ENCODE assay signal across 19 cellular contexts in genomic region chr7:1355568-1356340, GRCh38.
A peak's percentile ranks its signal among the peaks of the same experiment; 100 is the strongest.
DNase-seq lines count a peak whose midpoint lies in the region; ATAC-seq and TF ChIP-seq lines count a peak whose summit lies in the region.
"Had no signal": no experiment of that assay in that cellular context is flagged by ENCODE, and none has a peak within 500 bp of the region (broad histone marks: within the 10 kb centered on the region; RNA-seq: fewer than 3 reads in every experiment).

No MANE protein-coding gene starts in this region.

- H3K9me3 Mint-ChIP-seq in CD14-positive monocyte (peaks cover 0 to 9% (median 2%) of the 10 kb centered on the region in 7 donors), WTC11 (no peaks in the 10 kb centered on the region)
- H3K9me3 Mint-ChIP-seq: stimulated activated effector memory CD8-positive, alpha-beta T cell treated with anti-CD3 and anti-CD28 coated beads, Interleukin-12 subunit alpha, Interleukin-12 subunit beta, amount 100 ng/mL, for 72 hours had no signal

- no peak overlapping the region for H3K27ac ChIP-seq in mammary epithelial cell (ENCODE audit: insufficient read depth, low read depth, low read length)
- H3K27ac ChIP-seq: coronary artery, psoas muscle had no signal

- BruUV-seq in mammary epithelial cell (replicated peaks; lab: Mats Ljungman, UMichigan): no TSS peak

- H3K79me2 ChIP-seq in mammary epithelial cell (ENCODE audit: insufficient read depth, low read length): no peaks in the 10 kb centered on the region

- no peak overlapping the region for H3K4me3 ChIP-seq in mammary epithelial cell (replicated peaks in 1 of 3; ENCODE audit: insufficient read depth in 1 of 3, low read depth in 2 of 3, low read length in 3 of 3)
- H3K4me3 ChIP-seq: coronary artery, lung, psoas muscle had no signal

- no peaks in the 10 kb centered on the region for H3K4me1 ChIP-seq in mammary epithelial cell (ENCODE audit: insufficient read depth, low read length)
- H3K4me1 ChIP-seq: BE2C, psoas muscle had no signal

- H3K36me3 Mint-ChIP-seq in CD14-positive monocyte (no peaks in the 10 kb centered on the region), WTC11 (no peaks in the 10 kb centered on the region)
- H3K36me3 Mint-ChIP-seq: naive B cell; stimulated activated effector memory CD8-positive, alpha-beta T cell treated with anti-CD3 and anti-CD28 coated beads, Interleukin-12 subunit alpha, Interleukin-12 subunit beta, amount 100 ng/mL, for 72 hours had no signal

- H3K27me3 Mint-ChIP-seq in CD14-positive monocyte (ENCODE audit: low read depth in 3 of 3): peaks cover 2 to 7% (median 4%) of the 10 kb centered on the region in 3 donors
- no peaks in the 10 kb centered on the region for H3K27me3 Mint-ChIP-seq in WTC11 (ENCODE audit: low read depth)

- no peak overlapping the region for H3K4me2 ChIP-seq in mammary epithelial cell (ENCODE audit: insufficient read depth, low read depth, low read length)

- in situ Hi-C loops in mammary epithelial cell (cut with MboI; ENCODE audit: low sequenced_read_pairs in 2 of 2): no loop called here

- no peaks in the 10 kb centered on the region for H4K20me1 ChIP-seq in mammary epithelial cell (ENCODE audit: insufficient read depth, low read length)

- no peaks in the 10 kb centered on the region for H3K36me3 ChIP-seq in mammary epithelial cell (ENCODE audit: insufficient read depth, low read length)
- H3K36me3 ChIP-seq: BE2C had no signal

- H3K9ac ChIP-seq in mammary epithelial cell (ENCODE audit: insufficient read depth, low read length): no peak overlapping the region

- POLR2A ChIA-PET in WTC11 (lab: Charles Lee): no interaction called here

- DNase-seq in CD14-positive monocyte (ENCODE audit: low spot score) (peak; percentile 37), D341Med (ENCODE audit: low spot score) (peak; percentile 39), WTC11 (ENCODE audit: low spot score) (peak; percentile 12), mucosa of gallbladder (ENCODE audit: low spot score) (peak; percentile 32), NCI-H128 (lab: John Stamatoyannopoulos, UW; ENCODE audit: unreplicated experiment) (no peak), GM19240 (ENCODE audit: insufficient read length, low spot score) (no peak), mammary epithelial cell (no peak)
- DNase-seq: activated CD4-positive, alpha-beta T cell treated with anti-CD3 and anti-CD28 coated beads for 4 hours; activated CD8-positive, alpha-beta memory T cell treated with anti-CD3 and anti-CD28 coated beads, Interleukin-2, amount 50 U/mL, for 4 hours; activated naive CD4-positive, alpha-beta T cell; BE2C; DMS53; HCEC 1CT; naive B cell; NCI-H1417 treated with DMSO at 0.1 percent for 48 hours had no signal

- no peaks in the 10 kb centered on the region for H3K9me3 ChIP-seq in mammary epithelial cell (replicated peaks; ENCODE audit: insufficient read depth, low read length)
- H3K9me3 ChIP-seq: BE2C, psoas muscle had no signal

- peaks cover 5% of the 10 kb centered on the region for H3K27me3 ChIP-seq in mammary epithelial cell (ENCODE audit: insufficient read depth, low read length)

- H3K4me3 Mint-ChIP-seq in CD14-positive monocyte (no peak overlapping the region), WTC11 (no peak overlapping the region)
- H3K4me3 Mint-ChIP-seq: naive B cell; stimulated activated effector memory CD8-positive, alpha-beta T cell treated with anti-CD3 and anti-CD28 coated beads, Interleukin-12 subunit alpha, Interleukin-12 subunit beta, amount 100 ng/mL, for 72 hours had no signal

- no peak for TF ChIP-seq CTCF in CD14-positive monocyte (IDR thresholded peaks at IDR 0.05)
- TF ChIP-seq CTCF in WTC11 (IDR thresholded peaks at IDR 0.05): no peak
- TF ChIP-seq CTCF in mammary epithelial cell (conservative IDR thresholded peaks at IDR 0.05 in 1 of 2, IDR thresholded peaks at IDR 0.05 in 1 of 2; ENCODE audit: extremely low read depth in 1 of 2, insufficient read depth in 1 of 2, low read depth in 1 of 2, low read length in 2 of 2): no peak

- CTCF ChIA-PET in WTC11 (lab: Charles Lee) (interaction anchor here (0.8 kb wide), 1 partner anchor 56 kb away, joined by 3 read pairs; no protein-coding TSS in a partner anchor), mammary epithelial cell (lab: Charles Lee; ENCODE audit: low non-redundant PET) (no interaction called here)

- no peak overlapping the region for H2AFZ ChIP-seq in mammary epithelial cell (ENCODE audit: low read depth, low read length)

- dilution Hi-C loops in mammary epithelial cell (cut with HindIII; ENCODE audit: low sequenced_read_pairs): no loop called here

- H3K27ac Mint-ChIP-seq in CD14-positive monocyte: no peak overlapping the region
- no peak overlapping the region for H3K27ac Mint-ChIP-seq in WTC11
- H3K27ac Mint-ChIP-seq: stimulated activated effector memory CD8-positive, alpha-beta T cell treated with anti-CD3 and anti-CD28 coated beads, Interleukin-12 subunit alpha, Interleukin-12 subunit beta, amount 100 ng/mL, for 72 hours had no signal

- intact Hi-C loops in CD14-positive monocyte (cut with micrococcal nuclease) (no loop called here), mammary epithelial cell (cut with micrococcal nuclease) (no loop called here)

- ATAC-seq in WTC11: peak; percentile 32; the same call in 1 of the 2 replicates
- ATAC-seq: psoas muscle; stimulated activated effector memory CD8-positive, alpha-beta T cell treated with anti-CD3 and anti-CD28 coated beads, Interleukin-12 subunit alpha, Interleukin-12 subunit beta, amount 100 ng/mL, for 72 hours had no signal

- H3K4me1 Mint-ChIP-seq in CD14-positive monocyte (no peaks in the 10 kb centered on the region), WTC11 (no peaks in the 10 kb centered on the region)
- H3K4me1 Mint-ChIP-seq: naive B cell; stimulated activated effector memory CD8-positive, alpha-beta T cell treated with anti-CD3 and anti-CD28 coated beads, Interleukin-12 subunit alpha, Interleukin-12 subunit beta, amount 100 ng/mL, for 72 hours had no signal

- 30% methylated on average over 13 of the region's 24 CpGs for WGBS in mammary epithelial cell (ENCODE audit: low coverage, missing lambda C conversion rate)

TF ChIP-seq in WTC11, 78 proteins besides CTCF, POLR2A, EP300 and RAD21 (continues in another document):
- TF ChIP-seq RORB (CRISPR knock-in tag; IDR thresholded peaks at IDR 0.05) (no peak), NR1H2 (CRISPR knock-in tag; IDR thresholded peaks at IDR 0.05) (no peak), ZNF232 (CRISPR knock-in tag; IDR thresholded peaks at IDR 0.05) (no peak), OVOL2 (CRISPR knock-in tag; IDR thresholded peaks at IDR 0.05; ENCODE audit: borderline replicate concordance) (no peak), FOXP1 (CRISPR knock-in tag; IDR thresholded peaks at IDR 0.05; ENCODE audit: borderline replicate concordance) (no peak), ZNF671 (CRISPR knock-in tag; IDR thresholded peaks at IDR 0.05) (no peak), E2F5 (CRISPR knock-in tag; IDR thresholded peaks at IDR 0.05) (no peak), MYBL2 (CRISPR knock-in tag; IDR thresholded peaks at IDR 0.05) (no peak), CREB1 (CRISPR knock-in tag; IDR thresholded peaks at IDR 0.05) (no peak), ATF6 (CRISPR knock-in tag; IDR thresholded peaks at IDR 0.05) (no peak), EMX1 (CRISPR knock-in tag; IDR thresholded peaks at IDR 0.05) (no peak), NFYB (CRISPR knock-in tag; conservative IDR thresholded peaks at IDR 0.05; ENCODE audit: low read depth) (no peak), SMAD4 (CRISPR knock-in tag; IDR thresholded peaks at IDR 0.05) (no peak)

Comparison
In these comparisons a context has a peak if more than half of its experiments do, and no peak if none do; other contexts are left out.
1. DNase-seq: peak in CD14-positive monocyte (single experiment), D341Med (single experiment), WTC11 (single experiment) and mucosa of gallbladder (single experiment); none in NCI-H128 (single experiment), GM19240 (single experiment) and mammary epithelial cell (single experiment).